In genomic region chr7:30923009-30923773, GRCh38 we compare ENCODE assay signal across 19 cellular contexts. TPM values are rescaled to one million over a fixed set of nuclear protein-coding genes. Genes with fewer than 3 reads are reported as not detected.
DNase-seq lines count a peak whose midpoint lies in the region; ATAC-seq, FAIRE-seq and TF ChIP-seq lines count a peak whose summit lies in the region.
"Had no signal": no experiment of that assay in that cellular context is flagged by ENCODE, and none has a peak within 500 bp of the region (broad histone marks: within the 10 kb centered on the region; RNA-seq: fewer than 3 reads in every experiment).

No MANE protein-coding gene starts in this region.

- TF ChIP-seq EP300 in HepG2 (IDR thresholded peaks at IDR 0.05; ENCODE audit: low read depth in 2 of 2, low read length in 2 of 2) (no peak), HepG2 (CRISPR knock-in tag; IDR thresholded peaks at IDR 0.05; ENCODE audit: borderline replicate concordance) (no peak), gastroesophageal sphincter (IDR thresholded peaks at IDR 0.05) (no peak)

- in situ Hi-C loops in HepG2 (cut with HindIII; ENCODE audit: extremely low pct_ligation_motif_present, low pct_unique_long_range_greater_than_20kb) (no loop called here), KBM-7 (cut with MboI; ENCODE audit: low pct_unique_long_range_greater_than_20kb, low sequenced_read_pairs) (no loop called here)

- TF ChIP-seq POLR2A in right lobe of liver (IDR thresholded peaks at IDR 0.05) (no peak), HepG2 (IDR thresholded peaks at IDR 0.05; ENCODE audit: insufficient read depth in 1 of 2, low read depth in 2 of 2, low read length in 2 of 2) (no peak), gastroesophageal sphincter (IDR thresholded peaks at IDR 0.05) (no peak), vagina (IDR thresholded peaks at IDR 0.05) (no peak)

- WGBS in right lobe of liver (ENCODE audit: insufficient coverage, low coverage, low lambda C conversion rate, missing lambda C conversion rate) = 92% methylated on average over 9 of the region's 19 CpGs
- WGBS in HepG2 (ENCODE audit: low lambda C conversion rate) = 64% methylated on average over 8 of the region's 19 CpGs
- 93% methylated on average over 6 of the region's 19 CpGs; no CpG with 5 or more reads in 1 of the 2 donors for WGBS in gastroesophageal sphincter (ENCODE audit: low coverage in 1 of 2), 2 donors

- no peak overlapping the region for H2AFZ ChIP-seq in HepG2 (ENCODE audit: low read length)

- H3K9ac ChIP-seq in HepG2 (ENCODE audit: insufficient read depth, low read depth, low read length) = no peak overlapping the region
- H3K9ac ChIP-seq: BLaER1 had no signal

- TF ChIP-seq CTCF in right lobe of liver (IDR thresholded peaks at IDR 0.05) = no peak
- TF ChIP-seq CTCF in HepG2 (CRISPR knock-in tag; IDR thresholded peaks at IDR 0.05) = no peak
- TF ChIP-seq CTCF in gastroesophageal sphincter (IDR thresholded peaks at IDR 0.05) = no peak
- TF ChIP-seq CTCF in nephron progenitor cell (IDR thresholded peaks at IDR 0.05) = no peak
- TF ChIP-seq CTCF in vagina (IDR thresholded peaks at IDR 0.05) = no peak

- no peak overlapping the region for H3K4me3 Mint-ChIP-seq in nephron progenitor cell
- H3K4me3 Mint-ChIP-seq: stimulated activated naive B cell treated with anti-CD40 and anti-IgM and Interleukin-4, amounts not matched to agents 10 μg/mL and 1 μg/mL and 100 μg/mL, for 72 hours had no signal

- H3K36me3 ChIP-seq in right lobe of liver (no peaks in the 10 kb centered on the region), HepG2 (replicated peaks in 1 of 2; ENCODE audit: control insufficient read depth in 1 of 2, insufficient read depth in 2 of 2, low read length in 2 of 2) (no peaks in the 10 kb centered on the region), gastroesophageal sphincter (peaks cover 0 to 63% of the 10 kb centered on the region in 2 donors), vagina (no peaks in the 10 kb centered on the region)
- H3K36me3 ChIP-seq: BLaER1 had no signal

- ATAC-seq in right lobe of liver (no peak), HepG2 (no peak), gastroesophageal sphincter (no peak), HG03378 (IDR thresholded peaks at IDR 0.05; ENCODE audit: unreplicated experiment) (no peak)
- ATAC-seq: stimulated activated naive B cell treated with anti-CD40 and anti-IgM and Interleukin-4, amounts not matched to agents 10 μg/mL and 1 μg/mL and 100 μg/mL, for 72 hours had no signal

- H3K27me3 ChIP-seq in right lobe of liver = no peaks in the 10 kb centered on the region
- H3K27me3 ChIP-seq in HepG2 (ENCODE audit: control insufficient read depth in 1 of 2, insufficient read depth in 2 of 2, low read length in 2 of 2) = peaks cover 0 to 2% of the 10 kb centered on the region in 2 experiments; a peak in 2 of 5 replicates
- no peaks in the 10 kb centered on the region for H3K27me3 ChIP-seq in gastroesophageal sphincter
- H3K27me3 ChIP-seq in vagina = no peaks in the 10 kb centered on the region
- H3K27me3 ChIP-seq: BLaER1 had no signal

- no peak overlapping the region for H3K27ac ChIP-seq in right lobe of liver
- no peak overlapping the region for H3K27ac ChIP-seq in HepG2 (ENCODE audit: extremely low read length, insufficient read depth, low read length)
- peak overlapping the region in 3 of 4 donors; percentile 85 to 88 (median 88) for H3K27ac ChIP-seq in gastroesophageal sphincter
- peak overlapping the region; percentile 65 for H3K27ac ChIP-seq in vagina
- H3K27ac ChIP-seq: BLaER1 had no signal

- H3K27me3 Mint-ChIP-seq in nephron progenitor cell (ENCODE audit: low read depth, poor library complexity) = no peaks in the 10 kb centered on the region
- H3K27me3 Mint-ChIP-seq: stimulated activated naive B cell treated with anti-CD40 and anti-IgM and Interleukin-4, amounts not matched to agents 10 μg/mL and 1 μg/mL and 100 μg/mL, for 72 hours had no signal

- intact Hi-C loops in right lobe of liver (cut with DNase I) = no loop called here
- intact Hi-C loops in HepG2 (cut with micrococcal nuclease; ENCODE audit: unreplicated experiment) = no loop called here
- intact Hi-C loops in vagina (cut with DNase I) = no loop called here

- CTCF ChIA-PET in HepG2 (lab: Yijun Ruan, JAX; ENCODE audit: low intra/inter-chr PET ratio, low total read pairs) = no interaction called here

- H3K27ac Mint-ChIP-seq in nephron progenitor cell = no peak overlapping the region
- H3K27ac Mint-ChIP-seq: stimulated activated naive B cell treated with anti-CD40 and anti-IgM and Interleukin-4, amounts not matched to agents 10 μg/mL and 1 μg/mL and 100 μg/mL, for 72 hours had no signal

- no peak overlapping the region for H3K4me3 ChIP-seq in right lobe of liver
- H3K4me3 ChIP-seq in HepG2 (replicated peaks in 1 of 3; ENCODE audit: insufficient read depth in 1 of 3, low read depth in 2 of 3, low read length in 3 of 3) = no peak overlapping the region
- no peak overlapping the region for H3K4me3 ChIP-seq in gastroesophageal sphincter
- H3K4me3 ChIP-seq in vagina = no peak overlapping the region
- H3K4me3 ChIP-seq: BLaER1 had no signal

- POLR2A ChIA-PET in HepG2 (lab: Yijun Ruan, JAX) = no interaction called here

- peaks cover 9% of the 10 kb centered on the region for H3K9me3 Mint-ChIP-seq in nephron progenitor cell

- TF ChIP-seq RAD21 in HepG2 (CRISPR knock-in tag; IDR thresholded peaks at IDR 0.05) = no peak

- no peak overlapping the region for H3K4me2 ChIP-seq in HepG2 (ENCODE audit: low read depth, low read length)
- H3K4me2 ChIP-seq: BLaER1 had no signal

- no peak for FAIRE-seq in HepG2 (lab: Jason Lieb, UNC)

- H4K20me1 ChIP-seq in HepG2 (ENCODE audit: insufficient read depth, low read length) = no peaks in the 10 kb centered on the region
- H4K20me1 ChIP-seq: BLaER1 had no signal

- H3K36me3 Mint-ChIP-seq in nephron progenitor cell (ENCODE audit: low read depth) = no peaks in the 10 kb centered on the region
- H3K36me3 Mint-ChIP-seq: stimulated activated naive B cell treated with anti-CD40 and anti-IgM and Interleukin-4, amounts not matched to agents 10 μg/mL and 1 μg/mL and 100 μg/mL, for 72 hours had no signal

- peak; percentile 12 to 46 (median 41) for DNase-seq in right lobe of liver
- DNase-seq in HepG2 (ENCODE audit: low spot score) = no peak
- DNase-seq in nephron progenitor cell = peak; percentile 1
- peak; percentile 72 to 93 for DNase-seq in vagina (ENCODE audit: extremely low spot score in 2 of 2)
- DNase-seq in HK-2 (ENCODE audit: unreplicated experiment) = no peak
- DNase-seq in KBM-7 = no peak
- DNase-seq: effector CD8-positive, alpha-beta T cell; foreskin melanocyte; HCEC 1CT; MV-4-11; NCI-H345; occipital lobe; stimulated activated naive B cell treated with anti-CD40 and anti-IgM and Interleukin-4, amounts not matched to agents 10 μg/mL and 1 μg/mL and 100 μg/mL, for 72 hours had no signal

- BruUV-seq in HepG2 (replicated peaks; lab: Mats Ljungman, UMichigan) = no TSS peak

- H3K9me3 ChIP-seq in right lobe of liver (no peaks in the 10 kb centered on the region), HepG2 (ENCODE audit: low read length) (no peaks in the 10 kb centered on the region), gastroesophageal sphincter (peaks cover 0 to 9% (median 0%) of the 10 kb centered on the region in 3 donors), vagina (no peaks in the 10 kb centered on the region)

- H3K79me2 ChIP-seq in HepG2 (ENCODE audit: insufficient read depth, low read length) = no peaks in the 10 kb centered on the region

- no peaks in the 10 kb centered on the region for H3K4me1 ChIP-seq in right lobe of liver
- no peaks in the 10 kb centered on the region for H3K4me1 ChIP-seq in HepG2 (ENCODE audit: insufficient read depth, low read length)
- H3K4me1 ChIP-seq in gastroesophageal sphincter = peaks cover 0 to 45% (median 32%) of the 10 kb centered on the region in 3 donors
- H3K4me1 ChIP-seq in vagina = peaks cover 21% of the 10 kb centered on the region

- H3K4me1 Mint-ChIP-seq in nephron progenitor cell = peaks cover 18% of the 10 kb centered on the region
- H3K4me1 Mint-ChIP-seq: stimulated activated naive B cell treated with anti-CD40 and anti-IgM and Interleukin-4, amounts not matched to agents 10 μg/mL and 1 μg/mL and 100 μg/mL, for 72 hours had no signal

RNA-seq across cellular contexts. Expression of gene AQP1, which starts 11.5 kb away (rescaled TPM):
- total RNA-seq in right lobe of liver = 10 to 100 TPM; 11.3 to 20.8 (median 14.8) TPM
- not detected in 2 replicates for total RNA-seq in HepG2 (2016; rRNA removed; fragmentation: Illumina TruSeq; extraction: Trizol)
- not detected in 2 replicates for total RNA-seq in HepG2 (2016; cell fraction: cytosol; rRNA removed; fragmentation: Illumina TruSeq; extraction: Trizol; ENCODE audit: low read depth)
- not detected in 2 replicates for total RNA-seq in HepG2 (2016; cell fraction: insoluble cytoplasmic fraction; rRNA removed; fragmentation: Illumina TruSeq; extraction: Trizol)
- not detected in 2 replicates for total RNA-seq in HepG2 (2016; cell fraction: membrane; rRNA removed; fragmentation: Illumina TruSeq; extraction: Trizol)
- not detected in 2 replicates for total RNA-seq in HepG2 (2016; cell fraction: nucleus; rRNA removed; fragmentation: Illumina TruSeq; extraction: Trizol)
- not detected in 2 replicates for polyA plus RNA-seq in HepG2 (2011; rRNA removed)
- not detected in 2 replicates for polyA plus RNA-seq in HepG2 (2011; cell fraction: cytosol; rRNA removed)
- not detected in 2 replicates for polyA plus RNA-seq in HepG2 (2011; cell fraction: nucleus; rRNA removed)
- not detected in 2 replicates for polyA plus RNA-seq in HepG2 (2012)
- not detected in 2 replicates for polyA plus RNA-seq in HepG2 (2016; cell fraction: cytosol; fragmentation: Illumina TruSeq; extraction: Trizol; ENCODE audit: low read depth)
- polyA plus RNA-seq in HepG2 (2016; cell fraction: insoluble cytoplasmic fraction; fragmentation: Illumina TruSeq; extraction: Trizol; ENCODE audit: low read depth) = not detected in 2 replicates
- polyA plus RNA-seq in HepG2 (2016; cell fraction: membrane; fragmentation: Illumina TruSeq; extraction: Trizol; ENCODE audit: low read depth) = not detected in 2 replicates
- polyA plus RNA-seq in HepG2 (2016; cell fraction: nucleus; fragmentation: Illumina TruSeq; extraction: Trizol; ENCODE audit: insufficient read depth, low read depth) = not detected in 2 replicates
- polyA minus RNA-seq in HepG2 (2011; rRNA and poly(A)+ RNA removed; ENCODE audit: low replicate concordance) = 0.08 and 1.7 TPM in 2 replicates
- not detected in 2 replicates for polyA minus RNA-seq in HepG2 (2011; cell fraction: cytosol; rRNA and poly(A)+ RNA removed)
- not detected in 2 replicates for polyA minus RNA-seq in HepG2 (2011; cell fraction: nucleus; rRNA and poly(A)+ RNA removed)
- total RNA-seq in gastroesophageal sphincter = 100 to 1,000 TPM; 439 to 589 (median 503) TPM
- 243 TPM for total RNA-seq in vagina
- total RNA-seq: HT1080; T-helper 2 cell treated with Interferon-gamma antibody and Interleukin-4, amounts not matched to agents 100 ng/mL and 5 ng/mL, for 36 hours had no signal

RNA-seq across cellular contexts. Expression of gene GHRHR, which starts 40.6 kb away (rescaled TPM):
- total RNA-seq in right lobe of liver = under 1 TPM in 3 of 6 experiments, not detected in 3; 0.37 to 0.60 (median 0.59) TPM
- total RNA-seq in HepG2 (2016; rRNA removed; fragmentation: Illumina TruSeq; extraction: Trizol) = not detected in 2 replicates
- not detected in 2 replicates for total RNA-seq in HepG2 (2016; cell fraction: cytosol; rRNA removed; fragmentation: Illumina TruSeq; extraction: Trizol; ENCODE audit: low read depth)
- total RNA-seq in HepG2 (2016; cell fraction: insoluble cytoplasmic fraction; rRNA removed; fragmentation: Illumina TruSeq; extraction: Trizol) = not detected in 2 replicates
- not detected in 2 replicates for total RNA-seq in HepG2 (2016; cell fraction: membrane; rRNA removed; fragmentation: Illumina TruSeq; extraction: Trizol)
- total RNA-seq in HepG2 (2016; cell fraction: nucleus; rRNA removed; fragmentation: Illumina TruSeq; extraction: Trizol) = not detected in 2 replicates
- polyA plus RNA-seq in HepG2 (2011; rRNA removed) = not detected in 2 replicates
- not detected in 2 replicates for polyA plus RNA-seq in HepG2 (2011; cell fraction: cytosol; rRNA removed)
- not detected in 2 replicates for polyA plus RNA-seq in HepG2 (2011; cell fraction: nucleus; rRNA removed)
- polyA plus RNA-seq in HepG2 (2012) = not detected in 2 replicates
- polyA plus RNA-seq in HepG2 (2016; cell fraction: cytosol; fragmentation: Illumina TruSeq; extraction: Trizol; ENCODE audit: low read depth) = not detected in 2 replicates
- polyA plus RNA-seq in HepG2 (2016; cell fraction: insoluble cytoplasmic fraction; fragmentation: Illumina TruSeq; extraction: Trizol; ENCODE audit: low read depth) = not detected in 2 replicates
- polyA plus RNA-seq in HepG2 (2016; cell fraction: membrane; fragmentation: Illumina TruSeq; extraction: Trizol; ENCODE audit: low read depth) = not detected in 2 replicates
- not detected in 2 replicates for polyA plus RNA-seq in HepG2 (2016; cell fraction: nucleus; fragmentation: Illumina TruSeq; extraction: Trizol; ENCODE audit: insufficient read depth, low read depth)
- not detected in 2 replicates for polyA minus RNA-seq in HepG2 (2011; rRNA and poly(A)+ RNA removed; ENCODE audit: low replicate concordance)
- not detected in 2 replicates for polyA minus RNA-seq in HepG2 (2011; cell fraction: cytosol; rRNA and poly(A)+ RNA removed)
- not detected in 2 replicates for polyA minus RNA-seq in HepG2 (2011; cell fraction: nucleus; rRNA and poly(A)+ RNA removed)
- not detected for total RNA-seq in gastroesophageal sphincter
- not detected for total RNA-seq in vagina
- total RNA-seq: activated CD8-positive, alpha-beta memory T cell treated with anti-CD3 and anti-CD28 coated beads for 36 hours; HT1080; occipital lobe; T-helper 2 cell treated with Interferon-gamma antibody and Interleukin-4, amounts not matched to agents 100 ng/mL and 5 ng/mL, for 36 hours had no signal

Comparison
In these comparisons a context has a peak if more than half of its experiments do, and no peak if none do; other contexts are left out.
1. DNase-seq: peak in right lobe of liver (3 of 3), nephron progenitor cell (single experiment) and vagina (2 of 2); none in HepG2 (single experiment), HK-2 (single experiment) and KBM-7 (single experiment).
2. RNA of gene AQP1, which starts 11.5 kb away (total RNA-seq): 439 to 589 TPM in gastroesophageal sphincter, 243 TPM in vagina (single experiment) and 11.3 to 20.8 TPM in right lobe of liver; not detected in HepG2; every median in the first group is over 10 times any median in the second.
3. H3K27ac ChIP-seq: peak in gastroesophageal sphincter (3 of 4) and vagina (single experiment); none in right lobe of liver (0 of 3) and HepG2 (single experiment).